In the genomic region with DNA sequence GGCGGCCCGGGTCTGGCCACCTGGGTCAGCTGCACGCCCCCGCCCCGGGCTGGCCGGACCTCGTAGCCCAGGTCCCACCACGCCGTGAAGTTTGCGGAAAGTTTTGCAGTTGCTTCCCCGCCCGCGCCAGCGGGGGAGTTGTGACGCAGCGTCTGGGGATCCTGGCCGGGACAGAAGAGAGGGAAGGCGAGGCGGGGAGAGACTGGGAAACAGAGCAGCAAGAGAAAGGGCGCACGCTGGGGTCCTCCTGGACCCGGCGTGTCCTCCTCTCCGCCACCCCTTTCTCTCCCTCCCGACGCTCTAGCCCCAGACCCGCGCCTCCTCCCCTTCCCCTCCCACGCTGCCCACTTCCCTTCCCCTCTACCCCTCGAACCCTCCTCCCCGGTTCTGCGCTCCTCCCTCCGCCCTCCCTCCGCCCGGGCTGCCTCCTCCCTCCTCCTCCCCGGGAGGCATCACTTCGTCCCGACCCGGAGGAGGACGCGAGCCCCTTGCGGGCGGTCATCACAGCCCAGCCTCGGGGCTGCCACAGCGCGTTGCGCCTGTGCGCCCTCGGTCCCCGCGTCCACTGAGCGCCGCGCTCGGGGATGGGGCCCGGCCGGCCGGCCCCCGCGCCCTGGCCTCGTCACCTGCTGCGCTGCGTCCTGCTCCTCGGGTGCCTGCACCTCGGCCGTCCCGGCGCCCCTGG, we compare ENCODE assay signal across 7 cellular contexts. TPM values are rescaled to one million over a fixed set of nuclear protein-coding genes. Genes with fewer than 3 reads are reported as not detected.
DNase-seq lines count a peak whose midpoint lies in the region; ATAC-seq and TF ChIP-seq lines count a peak whose summit lies in the region.

Gene MRC2 (plus strand): TSS at position 452 of the 685 bp plus-strand sequence. CDS start 133 bp downstream, at position 585.

- H3K36me3 Mint-ChIP-seq in activated T-helper 1 cell treated with anti-CD3 and anti-CD28 coated beads, Interleukin-12 subunit alpha, Interleukin-12 subunit beta, Interleukin-2, Interleukin-4 antibody, amounts not matched to agents 30 ng/mL and 10 ng/mL and 1 ng/mL, durations not matched to agents 14 hours and 24 hours and 36 hours (ENCODE audit: low read depth): peaks cover 2% of the 10 kb centered on the region

- peak in 1 of 2 donors; percentile 16 for TF ChIP-seq POLR2A in tibial nerve (IDR thresholded peaks at IDR 0.05)

- H3K36me3 ChIP-seq in neutrophil (peaks cover 4% of the 10 kb centered on the region), tibial nerve (peaks cover 0 to 22% (median 0%) of the 10 kb centered on the region in 3 donors)

- H3K4me3 Mint-ChIP-seq in activated T-helper 1 cell treated with anti-CD3 and anti-CD28 coated beads, Interleukin-12 subunit alpha, Interleukin-12 subunit beta, Interleukin-2, Interleukin-4 antibody, amounts not matched to agents 30 ng/mL and 10 ng/mL and 1 ng/mL, durations not matched to agents 14 hours and 24 hours and 36 hours: peak within 1 kb of the TSS; percentile 77

- H3K4me3 ChIP-seq in neutrophil (ENCODE audit: low read depth in 1 of 2, low read length in 1 of 2) (peak within 1 kb of the TSS; percentile 0 to 44), tibial nerve (peak within 1 kb of the TSS; percentile 30 to 78 (median 50))

- H3K4me1 ChIP-seq in neutrophil (ENCODE audit: control insufficient read depth in 1 of 2, insufficient read depth in 1 of 2, low read depth in 1 of 2, low read length in 1 of 2): peaks cover 21 to 24% of the 10 kb centered on the region in 2 experiments
- peaks cover 0 to 51% (median 6%) of the 10 kb centered on the region in 4 donors for H3K4me1 ChIP-seq in tibial nerve

- H3K27me3 ChIP-seq in neutrophil: peaks cover 73% of the 10 kb centered on the region
- H3K27me3 ChIP-seq in tibial nerve: peaks cover 0 to 20% of the 10 kb centered on the region in 2 donors

- no peak for TF ChIP-seq EP300 in tibial nerve (IDR thresholded peaks at IDR 0.05)

- H3K9me3 ChIP-seq in neutrophil (no peaks in the 10 kb centered on the region), tibial nerve (no peaks in the 10 kb centered on the region)

- peaks cover 10% of the 10 kb centered on the region for H3K4me1 Mint-ChIP-seq in activated T-helper 1 cell treated with anti-CD3 and anti-CD28 coated beads, Interleukin-12 subunit alpha, Interleukin-12 subunit beta, Interleukin-2, Interleukin-4 antibody, amounts not matched to agents 30 ng/mL and 10 ng/mL and 1 ng/mL, durations not matched to agents 14 hours and 24 hours and 36 hours (ENCODE audit: low read depth)

- no peaks in the 10 kb centered on the region for H3K9me3 Mint-ChIP-seq in activated T-helper 1 cell treated with anti-CD3 and anti-CD28 coated beads, Interleukin-12 subunit alpha, Interleukin-12 subunit beta, Interleukin-2, Interleukin-4 antibody, amounts not matched to agents 30 ng/mL and 10 ng/mL and 1 ng/mL, durations not matched to agents 14 hours and 24 hours and 36 hours

- H3K27ac Mint-ChIP-seq in activated T-helper 1 cell treated with anti-CD3 and anti-CD28 coated beads, Interleukin-12 subunit alpha, Interleukin-12 subunit beta, Interleukin-2, Interleukin-4 antibody, amounts not matched to agents 30 ng/mL and 10 ng/mL and 1 ng/mL, durations not matched to agents 14 hours and 24 hours and 36 hours: no peak within 1 kb of the TSS

- WGBS in tibial nerve, 2 donors: 0 to 1% methylated on average over 52 to 68 of the region's 68 CpGs

- DNase-seq in NCI-H2227 treated with DMSO at 0.1 percent for 48 hours (lab: John Stamatoyannopoulos, UW) (peak; percentile 33), germinal center (ENCODE audit: low spot score) (peak; percentile 28), tibial nerve (ENCODE audit: low spot score in 2 of 2) (peak in 1 of 2 donors; percentile 47), T-helper 9 cell (no peak)
- no peak for DNase-seq in activated T-helper 1 cell treated with anti-CD3 and anti-CD28 coated beads, Interleukin-12 subunit alpha, Interleukin-12 subunit beta, Interleukin-2, Interleukin-4 antibody, amounts not matched to agents 30 ng/mL and 10 ng/mL and 1 ng/mL, durations not matched to agents 14 hours and 24 hours and 36 hours (ENCODE audit: low spot score)

- TF ChIP-seq CTCF in neutrophil (IDR thresholded peaks at IDR 0.05) (no peak), tibial nerve (IDR thresholded peaks at IDR 0.05) (no peak)

- no peak within 1 kb of the TSS for H3K27ac ChIP-seq in neutrophil
- peak within 1 kb of the TSS; percentile 61 to 89 (median 78) for H3K27ac ChIP-seq in tibial nerve

- intact Hi-C loops in activated T-helper 1 cell treated with anti-CD3 and anti-CD28 coated beads, Interleukin-12 subunit alpha, Interleukin-12 subunit beta, Interleukin-2, Interleukin-4 antibody, amounts not matched to agents 30 ng/mL and 10 ng/mL and 1 ng/mL, durations not matched to agents 14 hours and 24 hours and 36 hours (cut with micrococcal nuclease): no loop called here

- H3K27me3 Mint-ChIP-seq in activated T-helper 1 cell treated with anti-CD3 and anti-CD28 coated beads, Interleukin-12 subunit alpha, Interleukin-12 subunit beta, Interleukin-2, Interleukin-4 antibody, amounts not matched to agents 30 ng/mL and 10 ng/mL and 1 ng/mL, durations not matched to agents 14 hours and 24 hours and 36 hours (ENCODE audit: insufficient read depth): peaks cover 42% of the 10 kb centered on the region

- peak; percentile 54 for ATAC-seq in GM19351 (IDR thresholded peaks at IDR 0.05; ENCODE audit: unreplicated experiment)

RNA-seq across cellular contexts. Expression of gene MRC2, which starts in this region (rescaled TPM):
- total RNA-seq in activated T-helper 1 cell treated with anti-CD3 and anti-CD28 coated beads, Interleukin-12 subunit alpha, Interleukin-12 subunit beta, Interleukin-2, Interleukin-4 antibody, amounts not matched to agents 30 ng/mL and 10 ng/mL and 1 ng/mL, durations not matched to agents 14 hours and 24 hours and 36 hours: 1.6 TPM in 2 replicates
- 100 to 1,000 TPM in 1 of 4 donors, 10 to 100 TPM in 3; 51.9 to 117 (median 78.0) TPM for total RNA-seq in tibial nerve

Comparison
In these comparisons a context has a peak if more than half of its experiments do, and no peak if none do; other contexts are left out.
1. RNA of gene MRC2 (total RNA-seq): 51.9 to 117 TPM in tibial nerve; 1.6 TPM in activated T-helper 1 cell treated with anti-CD3 and anti-CD28 coated beads, Interleukin-12 subunit alpha, Interleukin-12 subunit beta, Interleukin-2, Interleukin-4 antibody, amounts not matched to agents 30 ng/mL and 10 ng/mL and 1 ng/mL, durations not matched to agents 14 hours and 24 hours and 36 hours; every median in the first group is over 10 times any median in the second.
2. DNase-seq: peak in NCI-H2227 treated with DMSO at 0.1 percent for 48 hours (single experiment) and germinal center (single experiment); none in activated T-helper 1 cell treated with anti-CD3 and anti-CD28 coated beads, Interleukin-12 subunit alpha, Interleukin-12 subunit beta, Interleukin-2, Interleukin-4 antibody, amounts not matched to agents 30 ng/mL and 10 ng/mL and 1 ng/mL, durations not matched to agents 14 hours and 24 hours and 36 hours (single experiment) and T-helper 9 cell (single experiment).